Comparison of ENCODE assay signal across 1 cellular context in the genomic region with DNA sequence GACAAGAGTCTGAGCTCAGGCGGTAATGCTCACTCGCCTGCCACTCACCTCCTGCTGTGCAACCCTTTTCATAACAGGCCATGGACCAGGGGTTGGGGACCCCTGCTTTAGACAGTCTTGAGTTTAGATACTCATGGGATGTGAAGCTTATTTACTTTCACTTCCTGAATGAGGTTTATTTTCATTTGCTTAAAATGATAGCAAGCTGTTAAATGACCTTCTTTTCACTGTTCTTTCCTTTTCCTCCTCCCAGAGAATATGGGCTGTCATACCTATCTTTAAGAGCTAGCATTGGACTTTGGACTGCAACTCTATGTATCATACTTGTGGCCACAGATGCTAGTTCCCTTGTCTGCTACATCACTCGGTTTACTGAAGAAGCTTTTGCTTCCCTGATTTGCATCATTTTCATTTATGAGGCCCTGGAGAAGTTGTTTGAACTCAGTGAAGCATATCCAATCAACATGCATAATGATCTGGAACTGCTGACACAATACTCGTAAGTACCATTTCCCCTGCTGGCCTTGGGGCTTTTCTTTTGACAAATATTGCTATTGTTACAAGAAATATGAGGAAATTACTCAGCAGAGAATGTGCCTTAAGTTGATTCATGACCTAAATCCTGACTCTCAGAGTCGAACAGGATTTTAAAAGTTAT.
TF ChIP-seq lines count a peak whose summit lies in the region.

No MANE protein-coding gene starts in this region.

TF ChIP-seq in GM12878, 131 proteins besides CTCF, POLR2A, EP300 and RAD21 (continued from another document and continues in another):
- TF ChIP-seq, protein P1, sequence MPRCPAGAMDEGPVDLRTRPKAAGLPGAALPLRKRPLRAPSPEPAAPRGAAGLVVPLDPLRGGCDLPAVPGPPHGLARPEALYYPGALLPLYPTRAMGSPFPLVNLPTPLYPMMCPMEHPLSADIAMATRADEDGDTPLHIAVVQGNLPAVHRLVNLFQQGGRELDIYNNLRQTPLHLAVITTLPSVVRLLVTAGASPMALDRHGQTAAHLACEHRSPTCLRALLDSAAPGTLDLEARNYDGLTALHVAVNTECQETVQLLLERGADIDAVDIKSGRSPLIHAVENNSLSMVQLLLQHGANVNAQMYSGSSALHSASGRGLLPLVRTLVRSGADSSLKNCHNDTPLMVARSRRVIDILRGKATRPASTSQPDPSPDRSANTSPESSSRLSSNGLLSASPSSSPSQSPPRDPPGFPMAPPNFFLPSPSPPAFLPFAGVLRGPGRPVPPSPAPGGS (IDR thresholded peaks at IDR 0.05; ENCODE audit: borderline replicate concordance, insufficient read depth, low read depth, low read length, poor library complexity, severe bottlenecking) = no peak
- TF ChIP-seq, protein P2, sequence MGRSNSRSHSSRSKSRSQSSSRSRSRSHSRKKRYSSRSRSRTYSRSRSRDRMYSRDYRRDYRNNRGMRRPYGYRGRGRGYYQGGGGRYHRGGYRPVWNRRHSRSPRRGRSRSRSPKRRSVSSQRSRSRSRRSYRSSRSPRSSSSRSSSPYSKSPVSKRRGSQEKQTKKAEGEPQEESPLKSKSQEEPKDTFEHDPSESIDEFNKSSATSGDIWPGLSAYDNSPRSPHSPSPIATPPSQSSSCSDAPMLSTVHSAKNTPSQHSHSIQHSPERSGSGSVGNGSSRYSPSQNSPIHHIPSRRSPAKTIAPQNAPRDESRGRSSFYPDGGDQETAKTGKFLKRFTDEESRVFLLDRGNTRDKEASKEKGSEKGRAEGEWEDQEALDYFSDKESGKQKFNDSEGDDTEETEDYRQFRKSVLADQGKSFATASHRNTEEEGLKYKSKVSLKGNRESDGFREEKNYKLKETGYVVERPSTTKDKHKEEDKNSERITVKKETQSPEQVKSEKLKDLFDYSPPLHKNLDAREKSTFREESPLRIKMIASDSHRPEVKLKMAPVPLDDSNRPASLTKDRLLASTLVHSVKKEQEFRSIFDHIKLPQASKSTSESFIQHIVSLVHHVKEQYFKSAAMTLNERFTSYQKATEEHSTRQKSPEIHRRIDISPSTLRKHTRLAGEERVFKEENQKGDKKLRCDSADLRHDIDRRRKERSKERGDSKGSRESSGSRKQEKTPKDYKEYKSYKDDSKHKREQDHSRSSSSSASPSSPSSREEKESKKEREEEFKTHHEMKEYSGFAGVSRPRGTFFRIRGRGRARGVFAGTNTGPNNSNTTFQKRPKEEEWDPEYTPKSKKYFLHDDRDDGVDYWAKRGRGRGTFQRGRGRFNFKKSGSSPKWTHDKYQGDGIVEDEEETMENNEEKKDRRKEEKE (IDR thresholded peaks at IDR 0.05) = no peak
- no peak for TF ChIP-seq EED (IDR thresholded peaks at IDR 0.05; ENCODE audit: low read depth)
- 0 out of 2 replicates have a peak, but pooled peaks have one; percentile 37 for TF ChIP-seq CHD2 (IDR thresholded peaks at IDR 0.05; ENCODE audit: borderline replicate concordance, low read depth, low read length)
- TF ChIP-seq, protein P3, sequence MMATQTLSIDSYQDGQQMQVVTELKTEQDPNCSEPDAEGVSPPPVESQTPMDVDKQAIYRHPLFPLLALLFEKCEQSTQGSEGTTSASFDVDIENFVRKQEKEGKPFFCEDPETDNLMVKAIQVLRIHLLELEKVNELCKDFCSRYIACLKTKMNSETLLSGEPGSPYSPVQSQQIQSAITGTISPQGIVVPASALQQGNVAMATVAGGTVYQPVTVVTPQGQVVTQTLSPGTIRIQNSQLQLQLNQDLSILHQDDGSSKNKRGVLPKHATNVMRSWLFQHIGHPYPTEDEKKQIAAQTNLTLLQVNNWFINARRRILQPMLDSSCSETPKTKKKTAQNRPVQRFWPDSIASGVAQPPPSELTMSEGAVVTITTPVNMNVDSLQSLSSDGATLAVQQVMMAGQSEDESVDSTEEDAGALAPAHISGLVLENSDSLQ (IDR thresholded peaks at IDR 0.05) = peak; percentile 88
- no peak for TF ChIP-seq ZSCAN29 (IDR thresholded peaks at IDR 0.05)
- TF ChIP-seq HDAC6 (IDR thresholded peaks at IDR 0.05; ENCODE audit: unreplicated experiment) = no peak
- no peak for TF ChIP-seq SIX5 (IDR thresholded peaks at IDR 0.05; ENCODE audit: low read depth, low read length, severe bottlenecking)
- TF ChIP-seq RFX5 (IDR thresholded peaks at IDR 0.05; ENCODE audit: low read depth, low read length) = no peak
- TF ChIP-seq MYC (IDR thresholded peaks at IDR 0.05; ENCODE audit: insufficient read depth, insufficient read length, insufficient replicate concordance, low read length, severe bottlenecking) = no peak
- no peak for TF ChIP-seq SMAD5 (IDR thresholded peaks at IDR 0.05; ENCODE audit: low read depth)
- peak; percentile 88 for TF ChIP-seq DPF2 (IDR thresholded peaks at IDR 0.05)
- no peak for TF ChIP-seq WRNIP1 (IDR thresholded peaks at IDR 0.05; ENCODE audit: borderline replicate concordance, low read depth, low read length)
- no peak for TF ChIP-seq RBBP5 (conservative IDR thresholded peaks at IDR 0.05)
- TF ChIP-seq POLR2AphosphoS2 (IDR thresholded peaks at IDR 0.05; ENCODE audit: low read depth, low read length) = no peak
- no peak for TF ChIP-seq EGR1 (IDR thresholded peaks at IDR 0.05; ENCODE audit: borderline replicate concordance in 1 of 2, low read depth in 2 of 2, low read length in 2 of 2)
- TF ChIP-seq JUNB (IDR thresholded peaks at IDR 0.05) = peak; percentile 56; the same call in 1 of the 2 replicates
- peak; percentile 97 for TF ChIP-seq MTA2 (IDR thresholded peaks at IDR 0.05; ENCODE audit: low read depth)
- TF ChIP-seq TCF12 (IDR thresholded peaks at IDR 0.05; ENCODE audit: low read depth, low read length) = no peak
- no peak for TF ChIP-seq JUND (IDR thresholded peaks at IDR 0.05; ENCODE audit: low read depth, low read length)
- no peak for TF ChIP-seq NFXL1 (IDR thresholded peaks at IDR 0.05; ENCODE audit: borderline replicate concordance)
- TF ChIP-seq SMC3 (IDR thresholded peaks at IDR 0.05; ENCODE audit: borderline replicate concordance, low read length) = no peak
- TF ChIP-seq BHLHE40 (IDR thresholded peaks at IDR 0.05; ENCODE audit: borderline replicate concordance in 1 of 2, low read depth in 2 of 2, low read length in 1 of 2) = 0 out of 4 replicates have a peak, but pooled peaks have one; percentile 13 to 27
- TF ChIP-seq ZNF384 (IDR thresholded peaks at IDR 0.05; ENCODE audit: borderline replicate concordance, low read depth, low read length) = no peak
- no peak for TF ChIP-seq SMARCA5 (IDR thresholded peaks at IDR 0.05)
- no peak for TF ChIP-seq STAT1 (conservative IDR thresholded peaks at IDR 0.05)
- TF ChIP-seq PML (IDR thresholded peaks at IDR 0.05; ENCODE audit: low read length) = no peak
- no peak for TF ChIP-seq FOXM1 (IDR thresholded peaks at IDR 0.05; ENCODE audit: low read depth, low read length)
- no peak for TF ChIP-seq NFYA (IDR thresholded peaks at IDR 0.05; ENCODE audit: borderline replicate concordance, low read depth, low read length)
- TF ChIP-seq, protein P4, sequence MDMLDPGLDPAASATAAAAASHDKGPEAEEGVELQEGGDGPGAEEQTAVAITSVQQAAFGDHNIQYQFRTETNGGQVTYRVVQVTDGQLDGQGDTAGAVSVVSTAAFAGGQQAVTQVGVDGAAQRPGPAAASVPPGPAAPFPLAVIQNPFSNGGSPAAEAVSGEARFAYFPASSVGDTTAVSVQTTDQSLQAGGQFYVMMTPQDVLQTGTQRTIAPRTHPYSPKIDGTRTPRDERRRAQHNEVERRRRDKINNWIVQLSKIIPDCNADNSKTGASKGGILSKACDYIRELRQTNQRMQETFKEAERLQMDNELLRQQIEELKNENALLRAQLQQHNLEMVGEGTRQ (IDR thresholded peaks at IDR 0.05; ENCODE audit: borderline replicate concordance, low read depth, low read length) = no peak
- TF ChIP-seq RCOR1 (conservative IDR thresholded peaks at IDR 0.05; ENCODE audit: low read depth, low read length) = 0 out of 2 replicates have a peak, but pooled peaks have one; percentile 59
- TF ChIP-seq RAD51 (IDR thresholded peaks at IDR 0.05) = no peak
- TF ChIP-seq, protein P5, sequence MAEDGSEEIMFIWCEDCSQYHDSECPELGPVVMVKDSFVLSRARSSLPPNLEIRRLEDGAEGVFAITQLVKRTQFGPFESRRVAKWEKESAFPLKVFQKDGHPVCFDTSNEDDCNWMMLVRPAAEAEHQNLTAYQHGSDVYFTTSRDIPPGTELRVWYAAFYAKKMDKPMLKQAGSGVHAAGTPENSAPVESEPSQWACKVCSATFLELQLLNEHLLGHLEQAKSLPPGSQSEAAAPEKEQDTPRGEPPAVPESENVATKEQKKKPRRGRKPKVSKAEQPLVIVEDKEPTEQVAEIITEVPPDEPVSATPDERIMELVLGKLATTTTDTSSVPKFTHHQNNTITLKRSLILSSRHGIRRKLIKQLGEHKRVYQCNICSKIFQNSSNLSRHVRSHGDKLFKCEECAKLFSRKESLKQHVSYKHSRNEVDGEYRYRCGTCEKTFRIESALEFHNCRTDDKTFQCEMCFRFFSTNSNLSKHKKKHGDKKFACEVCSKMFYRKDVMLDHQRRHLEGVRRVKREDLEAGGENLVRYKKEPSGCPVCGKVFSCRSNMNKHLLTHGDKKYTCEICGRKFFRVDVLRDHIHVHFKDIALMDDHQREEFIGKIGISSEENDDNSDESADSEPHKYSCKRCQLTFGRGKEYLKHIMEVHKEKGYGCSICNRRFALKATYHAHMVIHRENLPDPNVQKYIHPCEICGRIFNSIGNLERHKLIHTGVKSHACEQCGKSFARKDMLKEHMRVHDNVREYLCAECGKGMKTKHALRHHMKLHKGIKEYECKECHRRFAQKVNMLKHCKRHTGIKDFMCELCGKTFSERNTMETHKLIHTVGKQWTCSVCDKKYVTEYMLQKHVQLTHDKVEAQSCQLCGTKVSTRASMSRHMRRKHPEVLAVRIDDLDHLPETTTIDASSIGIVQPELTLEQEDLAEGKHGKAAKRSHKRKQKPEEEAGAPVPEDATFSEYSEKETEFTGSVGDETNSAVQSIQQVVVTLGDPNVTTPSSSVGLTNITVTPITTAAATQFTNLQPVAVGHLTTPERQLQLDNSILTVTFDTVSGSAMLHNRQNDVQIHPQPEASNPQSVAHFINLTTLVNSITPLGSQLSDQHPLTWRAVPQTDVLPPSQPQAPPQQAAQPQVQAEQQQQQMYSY (CRISPR knock-in tag; IDR thresholded peaks at IDR 0.05) = no peak
- no peak for TF ChIP-seq TCF3 (IDR thresholded peaks at IDR 0.05; ENCODE audit: borderline replicate concordance, insufficient read depth, low read depth, low read length)
- TF ChIP-seq, protein P6, sequence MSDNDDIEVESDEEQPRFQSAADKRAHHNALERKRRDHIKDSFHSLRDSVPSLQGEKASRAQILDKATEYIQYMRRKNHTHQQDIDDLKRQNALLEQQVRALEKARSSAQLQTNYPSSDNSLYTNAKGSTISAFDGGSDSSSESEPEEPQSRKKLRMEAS (IDR thresholded peaks at IDR 0.05; ENCODE audit: low read depth, low read length) = no peak
- peak; percentile 53 for TF ChIP-seq SPI1 (IDR thresholded peaks at IDR 0.05; ENCODE audit: borderline replicate concordance, insufficient read depth, low read depth, low read length)
- TF ChIP-seq, protein P7, sequence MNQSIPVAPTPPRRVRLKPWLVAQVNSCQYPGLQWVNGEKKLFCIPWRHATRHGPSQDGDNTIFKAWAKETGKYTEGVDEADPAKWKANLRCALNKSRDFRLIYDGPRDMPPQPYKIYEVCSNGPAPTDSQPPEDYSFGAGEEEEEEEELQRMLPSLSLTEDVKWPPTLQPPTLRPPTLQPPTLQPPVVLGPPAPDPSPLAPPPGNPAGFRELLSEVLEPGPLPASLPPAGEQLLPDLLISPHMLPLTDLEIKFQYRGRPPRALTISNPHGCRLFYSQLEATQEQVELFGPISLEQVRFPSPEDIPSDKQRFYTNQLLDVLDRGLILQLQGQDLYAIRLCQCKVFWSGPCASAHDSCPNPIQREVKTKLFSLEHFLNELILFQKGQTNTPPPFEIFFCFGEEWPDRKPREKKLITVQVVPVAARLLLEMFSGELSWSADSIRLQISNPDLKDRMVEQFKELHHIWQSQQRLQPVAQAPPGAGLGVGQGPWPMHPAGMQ (IDR thresholded peaks at IDR 0.05; ENCODE audit: borderline replicate concordance) = no peak
- peak; percentile 33; the same call in 1 of the 2 replicates for TF ChIP-seq RUNX3 (IDR thresholded peaks at IDR 0.05; ENCODE audit: low read length)
- TF ChIP-seq GABPA (IDR thresholded peaks at IDR 0.05; ENCODE audit: low read depth) = no peak
- TF ChIP-seq ZNF207 (IDR thresholded peaks at IDR 0.05; ENCODE audit: borderline replicate concordance) = no peak
- TF ChIP-seq CBFB (IDR thresholded peaks at IDR 0.05; ENCODE audit: low read depth) = no peak
- TF ChIP-seq, protein P8, sequence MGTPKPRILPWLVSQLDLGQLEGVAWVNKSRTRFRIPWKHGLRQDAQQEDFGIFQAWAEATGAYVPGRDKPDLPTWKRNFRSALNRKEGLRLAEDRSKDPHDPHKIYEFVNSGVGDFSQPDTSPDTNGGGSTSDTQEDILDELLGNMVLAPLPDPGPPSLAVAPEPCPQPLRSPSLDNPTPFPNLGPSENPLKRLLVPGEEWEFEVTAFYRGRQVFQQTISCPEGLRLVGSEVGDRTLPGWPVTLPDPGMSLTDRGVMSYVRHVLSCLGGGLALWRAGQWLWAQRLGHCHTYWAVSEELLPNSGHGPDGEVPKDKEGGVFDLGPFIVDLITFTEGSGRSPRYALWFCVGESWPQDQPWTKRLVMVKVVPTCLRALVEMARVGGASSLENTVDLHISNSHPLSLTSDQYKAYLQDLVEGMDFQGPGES (IDR thresholded peaks at IDR 0.05) = no peak
- TF ChIP-seq KDM1A (IDR thresholded peaks at IDR 0.05; ENCODE audit: borderline replicate concordance) = no peak
- TF ChIP-seq ZNF24 (IDR thresholded peaks at IDR 0.05) = no peak
- peak; percentile 47; the same call in 1 of the 2 replicates for TF ChIP-seq BMI1 (IDR thresholded peaks at IDR 0.05; ENCODE audit: borderline replicate concordance)
- TF ChIP-seq SP1 (IDR thresholded peaks at IDR 0.05; ENCODE audit: low read depth, low read length) = no peak
- TF ChIP-seq, protein P9, sequence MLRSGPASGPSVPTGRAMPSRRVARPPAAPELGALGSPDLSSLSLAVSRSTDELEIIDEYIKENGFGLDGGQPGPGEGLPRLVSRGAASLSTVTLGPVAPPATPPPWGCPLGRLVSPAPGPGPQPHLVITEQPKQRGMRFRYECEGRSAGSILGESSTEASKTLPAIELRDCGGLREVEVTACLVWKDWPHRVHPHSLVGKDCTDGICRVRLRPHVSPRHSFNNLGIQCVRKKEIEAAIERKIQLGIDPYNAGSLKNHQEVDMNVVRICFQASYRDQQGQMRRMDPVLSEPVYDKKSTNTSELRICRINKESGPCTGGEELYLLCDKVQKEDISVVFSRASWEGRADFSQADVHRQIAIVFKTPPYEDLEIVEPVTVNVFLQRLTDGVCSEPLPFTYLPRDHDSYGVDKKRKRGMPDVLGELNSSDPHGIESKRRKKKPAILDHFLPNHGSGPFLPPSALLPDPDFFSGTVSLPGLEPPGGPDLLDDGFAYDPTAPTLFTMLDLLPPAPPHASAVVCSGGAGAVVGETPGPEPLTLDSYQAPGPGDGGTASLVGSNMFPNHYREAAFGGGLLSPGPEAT (IDR thresholded peaks at IDR 0.05; ENCODE audit: low read depth) = peak; percentile 67
- TF ChIP-seq RELA (IDR thresholded peaks at IDR 0.05; ENCODE audit: borderline replicate concordance, partially characterized antibody) = no peak
- TF ChIP-seq GATAD2B (conservative IDR thresholded peaks at IDR 0.05; ENCODE audit: low read depth) = peak; percentile 58; the same call in 1 of the 2 replicates
